In the genomic region with DNA sequence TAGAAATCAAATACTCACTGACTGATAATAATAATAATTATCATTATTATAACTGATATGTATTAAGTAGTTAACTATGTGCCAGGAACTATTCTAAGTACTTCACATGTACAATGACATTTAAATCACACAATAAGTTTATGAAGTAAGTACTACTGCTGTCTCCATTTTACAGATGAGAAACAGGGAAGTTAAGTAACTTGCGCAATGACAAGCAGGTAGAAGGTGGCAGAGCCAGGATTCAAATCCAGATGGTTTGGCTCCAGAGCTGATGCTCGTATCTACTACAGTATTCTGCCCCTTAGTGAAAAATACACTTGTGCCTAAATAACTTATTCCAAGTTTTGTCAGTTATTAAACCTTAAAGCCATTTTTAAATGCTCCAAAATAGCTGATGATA, we compare ENCODE assay signal across 29 cellular contexts.
"Had no signal": no experiment of that assay in that cellular context is flagged by ENCODE, and none has a peak within 500 bp of the region (broad histone marks: within the 10 kb centered on the region; RNA-seq: fewer than 3 reads in every experiment).

No MANE protein-coding gene starts in this region.

- FAIRE-seq: endometrium, islet of Langerhans had no signal

- DNase-seq: dermis blood vessel endothelial cell; effector memory CD8-positive, alpha-beta T cell; erythroblast; esophagus squamous epithelium; foreskin melanocyte; glutamatergic neuron; heart right ventricle; hippocampal formation; left cardiac atrium; left lung; mesenchymal stem cell; mucosa of descending colon; naive B cell; nucleus accumbens; posterior cingulate gyrus; psoas muscle; right cardiac atrium; spleen; stimulated activated CD4-positive, alpha-beta T cell treated with anti-CD3 and anti-CD28 coated beads, Interleukin-4, amount 100 ng/mL, for 4 hours; stimulated activated naive CD8-positive, alpha-beta T cell treated with anti-CD3 and anti-CD28 coated beads, Interleukin-15, Interleukin-2, amounts not matched to agents 100 U/mL and 50 U/mL, for 24 hours; substantia nigra; testis; tibial artery had no signal

- H3K9me3 ChIP-seq: esophagus squamous epithelium, heart right ventricle, left lung, mucosa of descending colon, psoas muscle, spleen, testis, tibial artery had no signal

- ATAC-seq: effector memory CD8-positive, alpha-beta T cell; heart right ventricle; left cardiac atrium; left lung; mucosa of descending colon; psoas muscle; right cardiac atrium; stimulated activated memory B cell treated with anti-CD40 and anti-IgM and Interleukin-4, amounts not matched to agents 10 μg/mL and 1 μg/mL and 100 μg/mL, for 72 hours; stimulated activated naive CD8-positive, alpha-beta T cell treated with anti-CD3 and anti-CD28 coated beads, Interleukin-15, Interleukin-2, amounts not matched to agents 100 U/mL and 50 U/mL, for 24 hours had no signal

- H3K36me3 ChIP-seq: esophagus squamous epithelium, heart right ventricle, left lung, neural progenitor cell, tibial artery had no signal

- H3K4me1 ChIP-seq: esophagus squamous epithelium, heart right ventricle, left lung, neural progenitor cell, psoas muscle, spleen, testis, tibial artery had no signal

- H3K9ac ChIP-seq: neural progenitor cell had no signal

- H3K27ac ChIP-seq: coronary artery, esophagus squamous epithelium, heart right ventricle, neural progenitor cell, psoas muscle, skin epidermis, testis, tibial artery had no signal

- H3K27me3 ChIP-seq: esophagus squamous epithelium, heart right ventricle, left lung, neural progenitor cell, spleen, testis, tibial artery had no signal

- H3K4me3 ChIP-seq: coronary artery, esophagus squamous epithelium, heart right ventricle, left lung, mucosa of descending colon, neural progenitor cell, psoas muscle, skin epidermis, spleen, testis, tibial artery had no signal

- H2AFZ ChIP-seq: neural progenitor cell had no signal

- H3K4me2 ChIP-seq: neural progenitor cell had no signal
